Comparison of ENCODE assay signal across 19 cellular contexts in the genomic region with DNA sequence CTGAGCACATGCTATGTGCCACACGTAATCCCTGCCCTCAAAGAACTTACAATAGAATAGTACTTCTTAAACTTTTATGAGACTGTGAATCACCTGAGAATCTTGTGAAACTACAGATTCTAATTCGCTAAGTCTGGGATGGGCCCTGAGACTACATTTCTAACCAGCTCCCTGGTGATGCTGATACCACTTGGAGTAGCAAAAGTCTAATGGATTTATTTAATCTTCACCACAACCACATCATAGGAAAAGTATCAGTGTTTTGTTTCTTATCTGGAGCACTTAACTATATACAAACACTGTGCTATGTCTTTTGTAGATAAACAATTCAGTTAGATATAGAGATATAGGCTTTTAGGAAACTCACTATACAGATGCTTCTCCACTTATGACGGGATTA.
"Had no signal": no experiment of that assay in that cellular context is flagged by ENCODE, and none has a peak within 500 bp of the region (broad histone marks: within the 10 kb centered on the region; RNA-seq: fewer than 3 reads in every experiment).

No MANE protein-coding gene starts in this region.

- DNase-seq: islet precursor cell; left ventricle myocardium inferior; midbrain; mucosa of descending colon; naive thymus-derived CD4-positive, alpha-beta T cell; ovary; stimulated activated CD4-positive, alpha-beta T cell treated with anti-CD3 and anti-CD28 coated beads, Interleukin-12 subunit alpha, Interleukin-12 subunit beta, amount 100 ng/mL, for 4 hours; stimulated activated CD4-positive, alpha-beta T cell treated with anti-CD3 and anti-CD28 coated beads, Interleukin-15, amount 100 ng/mL, for 24 hours; stimulated activated CD4-positive, alpha-beta T cell treated with anti-CD3 and anti-CD28 coated beads, Interleukin-2, amount 100 ng/mL, for 24 hours; stimulated activated CD4-positive, alpha-beta T cell treated with anti-CD3 and anti-CD28 coated beads, Interleukin-4, amount 100 ng/mL, for 1 hour; stimulated activated naive B cell treated with anti-CD40 and anti-IgM and Interleukin-4, amounts not matched to agents 10 μg/mL and 1 μg/mL and 100 μg/mL, for 72 hours; stimulated activated naive CD8-positive, alpha-beta T cell treated with anti-CD3 and anti-CD28 coated beads, Interleukin-15, Interleukin-2, amounts not matched to agents 100 U/mL and 50 U/mL, for 24 hours; stomach; testis; thyroid gland; transverse colon; upper lobe of left lung had no signal

- ATAC-seq: mucosa of descending colon; naive thymus-derived CD4-positive, alpha-beta T cell; natural killer cell treated with Interleukin-12 subunit alpha and Interleukin-12 subunit beta and Interleukin-15 and Interleukin-18, amount 100 ng/mL, for 72 hours; sciatic nerve; stimulated activated naive B cell treated with anti-CD40 and anti-IgM and Interleukin-4, amounts not matched to agents 10 μg/mL and 1 μg/mL and 100 μg/mL, for 72 hours; stimulated activated naive CD8-positive, alpha-beta T cell treated with anti-CD3 and anti-CD28 coated beads, Interleukin-15, Interleukin-2, amounts not matched to agents 100 U/mL and 50 U/mL, for 24 hours had no signal
